In genomic region chr9:76713371-76713770, GRCh38 we compare ENCODE assay signal across 30 cellular contexts. TPM values are rescaled to one million over a fixed set of nuclear protein-coding genes. Genes with fewer than 3 reads are reported as not detected.
"Had no signal": no experiment of that assay in that cellular context is flagged by ENCODE, and none has a peak within 500 bp of the region (broad histone marks: within the 10 kb centered on the region; RNA-seq: fewer than 3 reads in every experiment).

No MANE protein-coding gene starts in this region.

- H3K9me3 ChIP-seq: esophagus muscularis mucosa, gastroesophageal sphincter, heart right ventricle, prostate gland, sigmoid colon, stomach, thyroid gland, vagina had no signal

- H3K36me3 Mint-ChIP-seq: memory B cell; natural killer cell treated with Interleukin-12 subunit alpha and Interleukin-12 subunit beta and Interleukin-15 and Interleukin-18, amount 100 ng/mL, for 72 hours; stimulated activated effector memory CD8-positive, alpha-beta T cell treated with anti-CD3 and anti-CD28 coated beads, Interleukin-12 subunit alpha, Interleukin-12 subunit beta, amount 100 ng/mL, for 72 hours had no signal

- H3K4me1 ChIP-seq: foreskin keratinocyte, neural progenitor cell, parathyroid adenoma, prostate gland, thyroid gland had no signal

- H3K27ac Mint-ChIP-seq: endodermal cell; memory B cell; natural killer cell treated with Interleukin-12 subunit alpha and Interleukin-12 subunit beta and Interleukin-15 and Interleukin-18, amount 100 ng/mL, for 72 hours; neural progenitor cell; stimulated activated effector memory CD8-positive, alpha-beta T cell treated with anti-CD3 and anti-CD28 coated beads, Interleukin-12 subunit alpha, Interleukin-12 subunit beta, amount 100 ng/mL, for 72 hours had no signal

- H3K27ac ChIP-seq: dorsolateral prefrontal cortex, esophagus muscularis mucosa, foreskin keratinocyte, gastroesophageal sphincter, heart right ventricle, neural progenitor cell, parathyroid adenoma, prostate gland, sigmoid colon, stomach, thyroid gland, vagina had no signal

- H3K9me3 Mint-ChIP-seq: endodermal cell; memory B cell; natural killer cell treated with Interleukin-12 subunit alpha and Interleukin-12 subunit beta and Interleukin-15 and Interleukin-18, amount 100 ng/mL, for 72 hours; stimulated activated effector memory CD8-positive, alpha-beta T cell treated with anti-CD3 and anti-CD28 coated beads, Interleukin-12 subunit alpha, Interleukin-12 subunit beta, amount 100 ng/mL, for 72 hours had no signal

- H3K36me3 ChIP-seq: heart right ventricle, neural progenitor cell, prostate gland, thyroid gland, vagina had no signal

- H3K4me2 ChIP-seq: neural progenitor cell had no signal

- ATAC-seq: foreskin keratinocyte; gastroesophageal sphincter; heart right ventricle; left lobe of liver; natural killer cell treated with Interleukin-12 subunit alpha and Interleukin-12 subunit beta and Interleukin-15 and Interleukin-18, amount 100 ng/mL, for 72 hours; right cardiac atrium; stimulated activated effector memory CD8-positive, alpha-beta T cell treated with anti-CD3 and anti-CD28 coated beads, Interleukin-12 subunit alpha, Interleukin-12 subunit beta, amount 100 ng/mL, for 72 hours had no signal

- DNase-seq: cortex of kidney; dorsolateral prefrontal cortex; effector CD4-positive, alpha-beta T cell; endodermal cell; foreskin keratinocyte; heart right ventricle; hippocampal formation; right cardiac atrium; sigmoid colon; stimulated activated CD4-positive, alpha-beta T cell treated with anti-CD3 and anti-CD28 coated beads, Interleukin-2, amount 100 ng/mL, for 24 hours; stimulated activated CD4-positive, alpha-beta T cell treated with anti-CD3 and anti-CD28 coated beads, Interleukin-4, amount 100 ng/mL, for 24 hours; stimulated activated naive CD4-positive, alpha-beta T cell treated with Interleukin-2 at 50 U/mL for 16 hours; stomach; thyroid gland; trophoblast cell had no signal

- H3K4me3 Mint-ChIP-seq: endodermal cell; memory B cell; natural killer cell treated with Interleukin-12 subunit alpha and Interleukin-12 subunit beta and Interleukin-15 and Interleukin-18, amount 100 ng/mL, for 72 hours; neural progenitor cell; stimulated activated effector memory CD8-positive, alpha-beta T cell treated with anti-CD3 and anti-CD28 coated beads, Interleukin-12 subunit alpha, Interleukin-12 subunit beta, amount 100 ng/mL, for 72 hours had no signal

- H3K79me2 ChIP-seq: parathyroid adenoma had no signal

- H3K4me3 ChIP-seq: dorsolateral prefrontal cortex, esophagus muscularis mucosa, gastroesophageal sphincter, heart right ventricle, lung, neural progenitor cell, prostate gland, sigmoid colon, stomach, thyroid gland, vagina had no signal

- H2AFZ ChIP-seq: neural progenitor cell, parathyroid adenoma had no signal

RNA-seq across cellular contexts. Expression of gene PCA3, which starts 50.9 kb away (rescaled TPM):
- total RNA-seq: endodermal cell; epithelial cell of proximal tubule; fibroblast of lung; foreskin keratinocyte; heart right ventricle; natural killer cell treated with Interleukin-12 subunit alpha and Interleukin-12 subunit beta and Interleukin-15 and Interleukin-18, amount 100 ng/mL, for 72 hours; skeletal muscle tissue; thyroid gland; ureter; vagina had no signal
